In the genomic region with DNA sequence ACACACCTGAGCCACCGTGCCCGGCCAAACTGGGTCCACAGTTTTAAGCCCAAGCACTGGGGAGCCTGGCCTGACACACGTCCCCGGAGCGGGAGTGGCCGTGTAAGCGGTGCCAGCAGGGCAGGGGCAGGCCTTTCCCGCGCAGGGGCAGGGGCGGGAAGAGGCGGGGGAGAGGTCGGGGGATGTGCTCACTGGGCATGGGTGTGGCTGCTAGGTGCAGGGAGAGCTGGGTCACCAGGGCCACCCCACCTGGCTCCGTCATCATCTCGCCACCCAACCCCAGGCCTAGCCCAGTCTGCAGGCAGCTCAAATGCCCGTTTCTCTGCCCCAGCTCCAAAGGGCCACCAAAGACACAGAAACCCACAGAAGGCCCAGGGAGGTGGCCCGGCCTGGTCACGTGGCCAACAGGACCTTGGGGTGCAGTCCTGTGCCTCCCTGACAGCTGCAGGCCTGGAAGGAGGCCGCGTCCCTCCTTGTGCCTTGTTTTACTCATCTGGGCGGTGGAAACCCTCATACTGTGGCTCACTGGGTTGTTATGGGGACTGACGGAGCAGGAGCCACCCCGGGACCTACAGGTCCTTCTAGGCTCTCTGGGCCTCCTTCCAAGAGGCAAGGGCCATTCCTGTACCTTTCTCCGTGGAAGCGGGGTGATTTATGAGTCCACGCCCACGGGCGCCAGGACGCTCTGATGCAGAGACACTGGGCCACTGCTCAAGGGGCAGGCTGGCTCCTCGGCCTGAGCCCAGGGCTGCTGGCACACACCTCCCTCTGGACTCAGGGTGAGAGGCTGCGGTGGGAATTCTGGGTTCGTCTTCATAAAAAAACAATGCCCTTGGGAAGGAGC, we compare ENCODE assay signal across 22 cellular contexts. TPM values are rescaled to one million over a fixed set of nuclear protein-coding genes. Genes with fewer than 3 reads are reported as not detected.
DNase-seq lines count a peak whose midpoint lies in the region; ATAC-seq, FAIRE-seq and TF ChIP-seq lines count a peak whose summit lies in the region.
"Had no signal": no experiment of that assay in that cellular context is flagged by ENCODE, and none has a peak within 500 bp of the region (broad histone marks: within the 10 kb centered on the region; RNA-seq: fewer than 3 reads in every experiment).

No MANE protein-coding gene starts in this region.

- 88% methylated on average over 10 of the region's 31 CpGs; no CpG with 5 or more reads in 1 of the 2 experiments for WGBS in IMR-90 (ENCODE audit: extremely low coverage in 2 of 2, insufficient read length in 1 of 2), 2 experiments
- WGBS in small intestine, 3 donors: 41 to 75% (median 58%) methylated on average over 31 of the region's 31 CpGs

- H3K4ac ChIP-seq in IMR-90 (ENCODE audit: low read depth, low read length): no peak overlapping the region

- no peak for TF ChIP-seq RAD21 in IMR-90 (IDR thresholded peaks at IDR 0.05; ENCODE audit: low read length)

- peak overlapping the region; percentile 72 for H2AK9ac ChIP-seq in IMR-90 (replicated peaks; ENCODE audit: low read depth, low read length, poor library complexity)

- H3K9me3 ChIP-seq in IMR-90 (ENCODE audit: control insufficient read depth, insufficient read depth, low read length) (no peaks in the 10 kb centered on the region), small intestine (ENCODE audit: control insufficient read depth, low read depth) (no peaks in the 10 kb centered on the region)
- H3K9me3 ChIP-seq: SJCRH30 had no signal

- H2AFZ ChIP-seq in IMR-90 (replicated peaks; ENCODE audit: low read length, poor library complexity): no peak overlapping the region

- in situ Hi-C loops in IMR-90 (cut with MboI; ENCODE audit: low sequenced_read_pairs) (no loop called here), GM13976 (cut with MboI; ENCODE audit: low sequenced_read_pairs, unreplicated experiment) (no loop called here)

- H2BK15ac ChIP-seq in IMR-90 (ENCODE audit: low read depth, low read length): no peak overlapping the region

- H3K4me3 ChIP-seq in IMR-90 (ENCODE audit: insufficient read depth, low read depth, low read length) (no peak overlapping the region), small intestine (ENCODE audit: low read depth in 1 of 2, low read length in 2 of 2) (no peak overlapping the region)
- H3K4me3 ChIP-seq: SJCRH30 had no signal

- no peak overlapping the region for H2BK5ac ChIP-seq in IMR-90 (ENCODE audit: low read depth, low read length, poor library complexity, severe bottlenecking)

- no peak overlapping the region for H3K9ac ChIP-seq in IMR-90 (ENCODE audit: low read depth, low read length)

- no peak overlapping the region for H3K4me3 Mint-ChIP-seq in WTC11
- no peak overlapping the region for H3K4me3 Mint-ChIP-seq in memory B cell
- H3K4me3 Mint-ChIP-seq: IgD-negative memory B cell had no signal

- no peak overlapping the region for H4K91ac ChIP-seq in IMR-90 (ENCODE audit: insufficient read depth, low read depth, low read length)

- no peaks in the 10 kb centered on the region for H3K9me1 ChIP-seq in IMR-90 (ENCODE audit: insufficient read depth, low read length)

- no peak overlapping the region for H4K8ac ChIP-seq in IMR-90 (ENCODE audit: low read depth in 2 of 2, low read length in 2 of 2)

- no peak overlapping the region for H4K5ac ChIP-seq in IMR-90 (ENCODE audit: low read depth, low read length)

- H3K56ac ChIP-seq in IMR-90 (ENCODE audit: extremely low read depth, insufficient read depth, low read length): no peak overlapping the region

- no peaks in the 10 kb centered on the region for H3K9me3 Mint-ChIP-seq in WTC11
- no peaks in the 10 kb centered on the region for H3K9me3 Mint-ChIP-seq in memory B cell
- H3K9me3 Mint-ChIP-seq: IgD-negative memory B cell had no signal

- no peak overlapping the region for H3K4me2 ChIP-seq in IMR-90 (ENCODE audit: low read depth, low read length)

- H2BK120ac ChIP-seq in IMR-90 (ENCODE audit: low read depth, low read length): no peak overlapping the region

- H3K27ac Mint-ChIP-seq in WTC11: 0 out of 2 replicates have a peak overlapping the region, but pooled peaks have one; percentile 20
- peak overlapping the region; percentile 41 for H3K27ac Mint-ChIP-seq in memory B cell

- no TSS peak for BruUV-seq in IMR-90 (replicated peaks; lab: Mats Ljungman, UMichigan)

- DNase-seq in IMR-90: no peak
- DNase-seq in WTC11 (ENCODE audit: low spot score): no peak
- DNase-seq in memory B cell (ENCODE audit: low spot score in 2 of 2): no peak
- DNase-seq in small intestine: peak; percentile 90
- no peak for DNase-seq in hepatic stellate cell (ENCODE audit: low spot score)
- no peak for DNase-seq in activated naive CD4-positive, alpha-beta T cell (lab: John Stamatoyannopoulos, UW)
- no peak for DNase-seq in GM13976 (ENCODE audit: low spot score)
- DNase-seq: GF-D8; NCI-H1105; NCI-H1694; NCI-H2107; NK-92 treated with Interleukin-12 subunit alpha and Interleukin-12 subunit beta, amount 100 ng/mL, for 24 hours; OCI-M1; RPMI8226; SJCRH30 had no signal

- peaks cover 29% of the 10 kb centered on the region for H3K36me3 Mint-ChIP-seq in WTC11
- peaks cover 15% of the 10 kb centered on the region for H3K36me3 Mint-ChIP-seq in memory B cell

- H3K27me3 Mint-ChIP-seq in WTC11 (ENCODE audit: low read depth): no peaks in the 10 kb centered on the region
- H3K27me3 Mint-ChIP-seq in memory B cell: no peaks in the 10 kb centered on the region
- H3K27me3 Mint-ChIP-seq: IgD-negative memory B cell had no signal

- H3K4me1 Mint-ChIP-seq in WTC11: no peaks in the 10 kb centered on the region
- no peaks in the 10 kb centered on the region for H3K4me1 Mint-ChIP-seq in memory B cell
- H3K4me1 Mint-ChIP-seq: IgD-negative memory B cell had no signal

- H2BK20ac ChIP-seq in IMR-90 (ENCODE audit: low read depth, low read length): no peak overlapping the region

- dilution Hi-C loops in IMR-90 (cut with HindIII; ENCODE audit: low sequenced_read_pairs, unreplicated experiment): no loop called here

- CTCF ChIA-PET in IMR-90 (lab: Yijun Ruan, JAX) (no interaction called here), WTC11 (lab: Charles Lee) (no interaction called here)

- H3K14ac ChIP-seq in IMR-90 (replicated peaks; ENCODE audit: low read depth, low read length): no peak overlapping the region

- no peak overlapping the region for H2AK5ac ChIP-seq in IMR-90 (ENCODE audit: low read depth, low read length)

- H3K27me3 ChIP-seq in IMR-90 (ENCODE audit: control insufficient read depth, insufficient read depth, low read length): no peaks in the 10 kb centered on the region
- H3K27me3 ChIP-seq in small intestine (ENCODE audit: control insufficient read depth in 2 of 2, insufficient read depth in 2 of 2, low read length in 2 of 2): no peaks in the 10 kb centered on the region
- H3K27me3 ChIP-seq: SJCRH30 had no signal

- H3K36me3 ChIP-seq in IMR-90 (ENCODE audit: control insufficient read depth, insufficient read depth, low read length) (peaks cover 63% of the 10 kb centered on the region), small intestine (ENCODE audit: control insufficient read depth in 2 of 2, insufficient read depth in 2 of 2, low read length in 2 of 2) (peaks cover 19% of the 10 kb centered on the region in 2 donors)

- no peaks in the 10 kb centered on the region for H3K4me1 ChIP-seq in IMR-90 (ENCODE audit: control insufficient read depth, insufficient read depth, low read length)
- no peaks in the 10 kb centered on the region for H3K4me1 ChIP-seq in small intestine (ENCODE audit: control insufficient read depth in 2 of 2, insufficient read depth in 1 of 2, low read depth in 1 of 2, low read length in 1 of 2)
- H3K4me1 ChIP-seq: SJCRH30 had no signal

- TF ChIP-seq POLR2A in IMR-90 (IDR thresholded peaks at IDR 0.05; ENCODE audit: low read depth, low read length): no peak

- no peak overlapping the region for H3K18ac ChIP-seq in IMR-90 (ENCODE audit: low read depth, low read length)

- ATAC-seq in IMR-90 (ENCODE audit: low read depth) (no peak), WTC11 (no peak), memory B cell (ENCODE audit: low read depth) (no peak), GM19467 (IDR thresholded peaks at IDR 0.05; ENCODE audit: unreplicated experiment) (no peak)

- H4K20me1 ChIP-seq in IMR-90 (ENCODE audit: insufficient read depth, low read length): no peaks in the 10 kb centered on the region; the same call in 1 of the 2 replicates

- intact Hi-C loops in IMR-90 (cut with micrococcal nuclease): no loop called here

- no peak overlapping the region for H3K23ac ChIP-seq in IMR-90 (ENCODE audit: low read depth, low read length)

- H3K27ac ChIP-seq in IMR-90 (ENCODE audit: insufficient read depth, low read length) (no peak overlapping the region), small intestine (ENCODE audit: low read depth in 1 of 2, low read length in 1 of 2) (peak overlapping the region; percentile 82 to 83)
- H3K27ac ChIP-seq: C4-2B, SJCRH30 had no signal

- FAIRE-seq in small intestine (lab: Jason Lieb, UNC): no peak
- FAIRE-seq: GM12891, H54 had no signal

- POLR2A ChIA-PET in IMR-90 (lab: Charles Lee; ENCODE audit: unreplicated experiment) (no interaction called here), WTC11 (lab: Charles Lee) (no interaction called here)

- TF ChIP-seq CTCF in IMR-90 (conservative IDR thresholded peaks at IDR 0.05; ENCODE audit: low read depth, low read length) (no peak), WTC11 (IDR thresholded peaks at IDR 0.05) (no peak), GM13976 (IDR thresholded peaks at IDR 0.05; ENCODE audit: borderline replicate concordance, control extremely low read depth, extremely low read depth, insufficient read depth, missing control alignments) (no peak)

- peaks cover 0 to 3% of the 10 kb centered on the region in 2 experiments; a peak in 1 of 4 replicates for H3K79me1 ChIP-seq in IMR-90 (ENCODE audit: low read depth in 1 of 2, low read length in 2 of 2)

TF ChIP-seq in WTC11, 78 proteins besides CTCF, POLR2A, EP300 and RAD21 (continues in another document):
- TF ChIP-seq KAT7 (CRISPR knock-in tag; IDR thresholded peaks at IDR 0.05; ENCODE audit: borderline replicate concordance): no peak

RNA-seq across cellular contexts. Expression of gene MAP2K2, which starts 27.7 kb away (rescaled TPM):
- total RNA-seq in IMR-90 (2012; rRNA removed) (107 and 115 TPM in 2 replicates), WTC11 (2021) (175 to 177 TPM (median 176 TPM) in 3 replicates)
- polyA plus RNA-seq in IMR-90 (2012; rRNA removed) (151 and 196 TPM in 2 replicates), small intestine (100 to 1,000 TPM; 283 to 522 (median 492) TPM)
- polyA plus RNA-seq in IMR-90 (2012; cell fraction: cytosol; rRNA removed): 175 and 201 TPM in 2 replicates
- polyA plus RNA-seq in IMR-90 (2012; cell fraction: nucleus; rRNA removed; ENCODE audit: low replicate concordance): 144 and 291 TPM in 2 replicates

RNA-seq across cellular contexts. Expression of gene ZBTB7A, which starts 29.6 kb away (rescaled TPM):
- total RNA-seq in IMR-90 (2012; rRNA removed): 3.2 and 4.2 TPM in 2 replicates
- 10.3 and 14.7 TPM in 2 replicates for polyA plus RNA-seq in IMR-90 (2012; rRNA removed)
- polyA plus RNA-seq in IMR-90 (2012; cell fraction: cytosol; rRNA removed): 6.9 and 17.2 TPM in 2 replicates
- polyA plus RNA-seq in IMR-90 (2012; cell fraction: nucleus; rRNA removed; ENCODE audit: low replicate concordance): 22.8 and 55.1 TPM in 2 replicates
- 22.8 to 27.9 TPM (median 24.6 TPM) in 3 replicates for total RNA-seq in WTC11 (2021)
- 10 to 100 TPM; 14.3 to 27.0 (median 16.8) TPM for polyA plus RNA-seq in small intestine

RNA-seq across cellular contexts. Expression of gene CREB3L3, which starts 57.2 kb away (rescaled TPM):
- total RNA-seq in IMR-90 (2012; rRNA removed) (not detected in 2 replicates), WTC11 (2021) (0.09 to 0.46 TPM in 2 of 3 replicates, not detected in the other)
- polyA plus RNA-seq in IMR-90 (2012; rRNA removed) (not detected in 2 replicates), small intestine (100 to 1,000 TPM in 2 of 3 donors, 10 to 100 TPM in 1; 77.2 to 658 (median 496) TPM)
- polyA plus RNA-seq in IMR-90 (2012; cell fraction: cytosol; rRNA removed): not detected in 2 replicates
- not detected in 2 replicates for polyA plus RNA-seq in IMR-90 (2012; cell fraction: nucleus; rRNA removed; ENCODE audit: low replicate concordance)
- total RNA-seq: HT-29, LHCN-M2, SJCRH30 had no signal
- polyA plus RNA-seq: IgD-negative memory B cell had no signal
